8 cellular contexts compared by ENCODE assay signal in genomic region chr3:54427951-54428871, GRCh38.
DNase-seq lines count a peak whose midpoint lies in the region; ATAC-seq and TF ChIP-seq lines count a peak whose summit lies in the region.

No MANE protein-coding gene starts in this region.

- no peak overlapping the region for H3K4me3 ChIP-seq in fibroblast of pulmonary artery (replicated peaks; ENCODE audit: low read depth, low read length)

- ATAC-seq in GM21723 (IDR thresholded peaks at IDR 0.05; ENCODE audit: unreplicated experiment) (peak; percentile 63), activated B cell treated with CpG ODN at 0.5 μM for 24 hours (ENCODE audit: low read depth) (no peak)

- TF ChIP-seq CTCF in activated B cell treated with CpG ODN at 0.5 μM for 24 hours (IDR thresholded peaks at IDR 0.05) (peak; percentile 56), fibroblast of pulmonary artery (IDR thresholded peaks at IDR 0.05; ENCODE audit: low read length, missing control alignments) (peak; percentile 88)

- no peak overlapping the region for H3K4me3 Mint-ChIP-seq in activated B cell treated with CpG ODN at 0.5 μM for 24 hours

- CTCF ChIA-PET in activated B cell treated with CpG ODN at 0.5 μM for 24 hours (lab: Charles Lee) = interaction anchor here (0.7 to 1.4 kb wide), 5 partner anchors 10 to 489 kb away, joined by 3 to 4 read pairs (median 4); no protein-coding TSS in a partner anchor

- no peaks in the 10 kb centered on the region for H3K4me1 Mint-ChIP-seq in activated B cell treated with CpG ODN at 0.5 μM for 24 hours

- POLR2A ChIA-PET in activated B cell treated with CpG ODN at 0.5 μM for 24 hours (lab: Charles Lee) = no interaction called here

- DNase-seq in COR-L47 (lab: John Stamatoyannopoulos, UW) (peak; percentile 70), NCI-H2029 treated with DMSO at 0.1 percent for 48 hours (lab: John Stamatoyannopoulos, UW) (peak; percentile 45), activated B cell treated with CpG ODN at 0.5 μM for 24 hours (no peak), fibroblast of pulmonary artery (ENCODE audit: low read depth) (peak; percentile 84), nucleus accumbens (lab: John Stamatoyannopoulos, UW) (peak in 38 of 56 donors; percentile 1 to 71 (median 20)), posterior vena cava (ENCODE audit: low spot score) (no peak), KG1 (lab: John Stamatoyannopoulos, UW) (no peak)

- no peaks in the 10 kb centered on the region for H3K9me3 Mint-ChIP-seq in activated B cell treated with CpG ODN at 0.5 μM for 24 hours

- H3K27ac Mint-ChIP-seq in activated B cell treated with CpG ODN at 0.5 μM for 24 hours = no peak overlapping the region

- H3K27me3 Mint-ChIP-seq in activated B cell treated with CpG ODN at 0.5 μM for 24 hours = peaks cover 2% of the 10 kb centered on the region

- H3K36me3 Mint-ChIP-seq in activated B cell treated with CpG ODN at 0.5 μM for 24 hours (ENCODE audit: low read depth) = no peaks in the 10 kb centered on the region

- intact Hi-C loops in activated B cell treated with CpG ODN at 0.5 μM for 24 hours (cut with micrococcal nuclease) = no loop called here
- intact Hi-C loops in posterior vena cava (cut with DNase I) = loop anchor here in 1 of 2 donors (5.0 kb wide), 1 partner anchor 424 kb away; no protein-coding TSS in a partner anchor

Comparison
In these comparisons a context has a peak if more than half of its experiments do, and no peak if none do; other contexts are left out.
1. DNase-seq: peak in COR-L47 (single experiment), NCI-H2029 treated with DMSO at 0.1 percent for 48 hours (single experiment), fibroblast of pulmonary artery (single experiment) and nucleus accumbens (38 of 56); none in activated B cell treated with CpG ODN at 0.5 μM for 24 hours (single experiment), posterior vena cava (single experiment) and KG1 (single experiment).